ENCODE assay signal across 13 cellular contexts in the genomic region with DNA sequence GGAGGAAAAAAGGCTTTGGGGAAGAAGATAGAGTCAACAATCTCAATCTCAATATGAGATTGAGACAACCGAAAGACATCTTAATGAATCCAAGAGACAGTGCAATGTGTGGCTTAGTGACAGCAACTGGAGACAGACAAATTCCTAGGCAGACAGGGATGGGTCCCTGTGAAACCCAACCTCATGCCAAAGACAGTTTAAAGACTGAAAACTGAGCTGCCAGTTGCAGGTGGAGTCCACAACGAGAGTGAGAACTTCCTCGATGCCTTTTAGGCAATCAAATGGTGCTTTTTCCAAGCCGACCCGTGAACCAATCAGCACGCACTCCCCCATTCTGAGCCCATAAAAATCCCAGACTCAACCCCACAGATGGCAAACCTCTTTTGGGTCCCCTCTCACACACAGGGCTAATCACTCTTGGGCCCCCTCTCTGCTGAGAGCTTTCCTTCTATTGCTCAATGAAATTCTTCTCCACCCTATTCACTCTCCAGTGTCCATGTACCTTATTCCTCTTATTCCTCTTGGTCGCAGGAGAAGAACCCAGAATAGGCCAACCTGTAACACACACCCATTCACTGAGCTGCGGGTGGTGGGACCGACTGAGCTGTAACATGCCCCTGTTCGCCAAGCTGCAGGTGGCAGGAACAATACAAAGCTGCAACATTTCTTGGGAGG. TPM values are rescaled to one million over a fixed set of nuclear protein-coding genes. Genes with fewer than 3 reads are reported as not detected.
A peak's percentile ranks its signal among the peaks of the same experiment; 100 is the strongest.
DNase-seq lines count a peak whose midpoint lies in the region; ATAC-seq and TF ChIP-seq lines count a peak whose summit lies in the region.
"Had no signal": no experiment of that assay in that cellular context is flagged by ENCODE, and none has a peak within 500 bp of the region (broad histone marks: within the 10 kb centered on the region; RNA-seq: fewer than 3 reads in every experiment).

No MANE protein-coding gene starts in this region.

- H3K56ac ChIP-seq in IMR-90 (ENCODE audit: extremely low read depth, insufficient read depth, low read length) = no peak overlapping the region

- TF ChIP-seq RAD21 in IMR-90 (IDR thresholded peaks at IDR 0.05; ENCODE audit: low read length) = no peak

- H3K27ac ChIP-seq in IMR-90 (ENCODE audit: insufficient read depth, low read length) = no peak overlapping the region
- peak overlapping the region; percentile 67 for H3K27ac ChIP-seq in trophoblast cell (ENCODE audit: low read depth, low read length)
- H3K27ac ChIP-seq: thyroid gland had no signal

- no peaks in the 10 kb centered on the region for H3K27me3 ChIP-seq in IMR-90 (ENCODE audit: control insufficient read depth, insufficient read depth, low read length)
- no peaks in the 10 kb centered on the region for H3K27me3 ChIP-seq in trophoblast cell (ENCODE audit: insufficient read depth, low read length)
- H3K27me3 ChIP-seq: heart left ventricle, Peyer's patch, thyroid gland had no signal

- H3K4me2 ChIP-seq in IMR-90 (ENCODE audit: low read depth, low read length) (peak overlapping the region; percentile 52; the same call in 1 of the 2 replicates), trophoblast cell (ENCODE audit: low read length) (no peak overlapping the region)

- in situ Hi-C loops in IMR-90 (cut with MboI; ENCODE audit: low sequenced_read_pairs) = no loop called here

- intact Hi-C loops in IMR-90 (cut with micrococcal nuclease) (no loop called here), MCF 10A (cut with micrococcal nuclease) (no loop called here)

- H4K5ac ChIP-seq in IMR-90 (ENCODE audit: low read depth, low read length) = no peak overlapping the region

- peak overlapping the region; percentile 36; the same call in 1 of the 2 replicates for H3K14ac ChIP-seq in IMR-90 (replicated peaks; ENCODE audit: low read depth, low read length)
- H3K14ac ChIP-seq in trophoblast cell (ENCODE audit: low read length) = no peak overlapping the region

- peak overlapping the region; percentile 31; the same call in 1 of the 2 replicates for H4K91ac ChIP-seq in IMR-90 (ENCODE audit: insufficient read depth, low read depth, low read length)
- peak overlapping the region; percentile 75 for H4K91ac ChIP-seq in trophoblast cell (ENCODE audit: low read depth, low read length)

- peaks cover 18% of the 10 kb centered on the region for H3K4me1 Mint-ChIP-seq in T-helper 2 cell treated with Interferon-gamma antibody and Interleukin-4, amounts not matched to agents 5 μg/mL and 100 μg/mL, for 36 hours (ENCODE audit: low read depth)
- no peaks in the 10 kb centered on the region for H3K4me1 Mint-ChIP-seq in MCF 10A (ENCODE audit: insufficient read depth, unreplicated experiment)

- H2AFZ ChIP-seq in IMR-90 (replicated peaks; ENCODE audit: low read length, poor library complexity) (no peak overlapping the region), trophoblast cell (ENCODE audit: insufficient read depth, low read length, poor library complexity) (no peak overlapping the region)

- H3K18ac ChIP-seq in IMR-90 (ENCODE audit: low read depth, low read length) (no peak overlapping the region), trophoblast cell (ENCODE audit: low read length) (no peak overlapping the region)

- H3K9me3 Mint-ChIP-seq in T-helper 2 cell treated with Interferon-gamma antibody and Interleukin-4, amounts not matched to agents 5 μg/mL and 100 μg/mL, for 36 hours = no peaks in the 10 kb centered on the region
- peaks cover 16% of the 10 kb centered on the region for H3K9me3 Mint-ChIP-seq in MCF 10A (ENCODE audit: unreplicated experiment)

- no peaks in the 10 kb centered on the region for H3K27me3 Mint-ChIP-seq in T-helper 2 cell treated with Interferon-gamma antibody and Interleukin-4, amounts not matched to agents 5 μg/mL and 100 μg/mL, for 36 hours (ENCODE audit: low read depth)
- H3K27me3 Mint-ChIP-seq in MCF 10A (ENCODE audit: insufficient read depth, unreplicated experiment) = no peaks in the 10 kb centered on the region
- H3K27me3 Mint-ChIP-seq: progenitor cell of endocrine pancreas had no signal

- peaks cover 50% of the 10 kb centered on the region for H4K20me1 ChIP-seq in IMR-90 (ENCODE audit: insufficient read depth, low read length)

- no peak overlapping the region for H4K12ac ChIP-seq in trophoblast cell (ENCODE audit: low read depth, low read length)

- H3K4ac ChIP-seq in IMR-90 (ENCODE audit: low read depth, low read length) (0 out of 2 replicates have a peak overlapping the region, but pooled peaks have one; percentile 48), trophoblast cell (ENCODE audit: low read depth, low read length) (no peak overlapping the region)

- H3K9me1 ChIP-seq in IMR-90 (ENCODE audit: insufficient read depth, low read length) = peaks cover 13% of the 10 kb centered on the region

- no peak overlapping the region for H2BK20ac ChIP-seq in IMR-90 (ENCODE audit: low read depth, low read length)

- H3K4me3 Mint-ChIP-seq in T-helper 2 cell treated with Interferon-gamma antibody and Interleukin-4, amounts not matched to agents 5 μg/mL and 100 μg/mL, for 36 hours = peak overlapping the region; percentile 68
- no peak overlapping the region for H3K4me3 Mint-ChIP-seq in MCF 10A (ENCODE audit: unreplicated experiment)

- no peak overlapping the region for H3K23ac ChIP-seq in IMR-90 (ENCODE audit: low read depth, low read length)
- H3K23ac ChIP-seq in trophoblast cell (ENCODE audit: low read length) = no peak overlapping the region

- H3K9ac ChIP-seq in IMR-90 (ENCODE audit: low read depth, low read length) = no peak overlapping the region
- H3K9ac ChIP-seq in trophoblast cell (ENCODE audit: low read length) = no peak overlapping the region

- no peak overlapping the region for H2BK12ac ChIP-seq in trophoblast cell (ENCODE audit: low read length)

- H3K27ac Mint-ChIP-seq in T-helper 2 cell treated with Interferon-gamma antibody and Interleukin-4, amounts not matched to agents 5 μg/mL and 100 μg/mL, for 36 hours = peak overlapping the region; percentile 79
- peak overlapping the region; percentile 92 for H3K27ac Mint-ChIP-seq in MCF 10A (ENCODE audit: low read depth, unreplicated experiment)
- H3K27ac Mint-ChIP-seq: progenitor cell of endocrine pancreas had no signal

- H2AK9ac ChIP-seq in IMR-90 (replicated peaks; ENCODE audit: low read depth, low read length, poor library complexity) = no peak overlapping the region

- TF ChIP-seq POLR2A in IMR-90 (IDR thresholded peaks at IDR 0.05; ENCODE audit: low read depth, low read length) = no peak

- no peak for ATAC-seq in IMR-90 (ENCODE audit: low read depth)
- ATAC-seq in HG03439 (IDR thresholded peaks at IDR 0.05; ENCODE audit: unreplicated experiment) = no peak

- H3K36me3 Mint-ChIP-seq in T-helper 2 cell treated with Interferon-gamma antibody and Interleukin-4, amounts not matched to agents 5 μg/mL and 100 μg/mL, for 36 hours (ENCODE audit: low read depth) = peaks cover 23% of the 10 kb centered on the region
- H3K36me3 Mint-ChIP-seq in MCF 10A (ENCODE audit: insufficient read depth, unreplicated experiment) = peaks cover 45% of the 10 kb centered on the region

- no peak overlapping the region for H2BK120ac ChIP-seq in IMR-90 (ENCODE audit: low read depth, low read length)
- H2BK120ac ChIP-seq in trophoblast cell (ENCODE audit: insufficient read depth, low read length, poor library complexity) = peak overlapping the region; percentile 0

- H3K4me3 ChIP-seq in IMR-90 (ENCODE audit: insufficient read depth, low read depth, low read length) (no peak overlapping the region), trophoblast cell (ENCODE audit: low read depth, low read length) (no peak overlapping the region)
- H3K4me3 ChIP-seq: heart left ventricle, Peyer's patch, thyroid gland had no signal

- CTCF ChIA-PET in IMR-90 (lab: Yijun Ruan, JAX) (no interaction called here), MCF 10A (lab: Yijun Ruan, JAX) (interaction anchor here (1.1 to 2.9 kb wide), 7 partner anchors 9 to 99 kb away, joined by 3 to 13 read pairs (median 4); no protein-coding TSS in a partner anchor)

- dilution Hi-C loops in IMR-90 (cut with HindIII; ENCODE audit: low sequenced_read_pairs, unreplicated experiment) = no loop called here

- H4K8ac ChIP-seq in IMR-90 (ENCODE audit: low read depth in 2 of 2, low read length in 2 of 2) (no peak overlapping the region), trophoblast cell (ENCODE audit: low read depth, low read length) (no peak overlapping the region)

- H2BK5ac ChIP-seq in IMR-90 (ENCODE audit: low read depth, low read length, poor library complexity, severe bottlenecking) (peak overlapping the region; percentile 12), trophoblast cell (ENCODE audit: low read depth, low read length, poor library complexity) (peak overlapping the region; percentile 5)

- DNase-seq in T-helper 2 cell treated with Interferon-gamma antibody and Interleukin-4, amounts not matched to agents 5 μg/mL and 100 μg/mL, for 36 hours (ENCODE audit: low spot score) = no peak
- DNase-seq in T-helper 2 cell (no peak), IMR-90 (no peak), MCF 10A (ENCODE audit: unreplicated experiment) (no peak), trophoblast cell (peak; percentile 42 to 57), NCI-H2081 (lab: John Stamatoyannopoulos, UW) (no peak), A172 (ENCODE audit: low spot score) (no peak)
- DNase-seq: NCI-H1930, thyroid gland had no signal

- H2AK5ac ChIP-seq in IMR-90 (ENCODE audit: low read depth, low read length) (no peak overlapping the region), trophoblast cell (ENCODE audit: low read length) (no peak overlapping the region)

- no peak overlapping the region for H2BK15ac ChIP-seq in IMR-90 (ENCODE audit: low read depth, low read length)

- POLR2A ChIA-PET in IMR-90 (lab: Charles Lee; ENCODE audit: unreplicated experiment) (no interaction called here), MCF 10A (lab: Yijun Ruan, JAX) (interaction anchor here (0.5 to 4.3 kb wide), 15 partner anchors 9 to 526 kb away, joined by 3 to 40 read pairs (median 4); partner anchors contain the start of genes ACTL6A and ZMAT3)

- BruUV-seq in IMR-90 (replicated peaks; lab: Mats Ljungman, UMichigan) = no TSS peak
- BruUV-seq in MCF 10A (replicated peaks; lab: Mats Ljungman, UMichigan) = no TSS peak

- peaks cover 26 to 53% of the 10 kb centered on the region in 2 experiments for H3K79me1 ChIP-seq in IMR-90 (ENCODE audit: low read depth in 1 of 2, low read length in 2 of 2)
- peaks cover 12% of the 10 kb centered on the region for H3K79me1 ChIP-seq in trophoblast cell (ENCODE audit: low read length)

- no peaks in the 10 kb centered on the region for H3K9me3 ChIP-seq in IMR-90 (ENCODE audit: control insufficient read depth, insufficient read depth, low read length)
- peaks cover 6% of the 10 kb centered on the region for H3K9me3 ChIP-seq in trophoblast cell (ENCODE audit: insufficient read depth, low read depth, low read length)
- H3K9me3 ChIP-seq: heart left ventricle, Peyer's patch, thyroid gland had no signal

- H3K36me3 ChIP-seq in IMR-90 (ENCODE audit: control insufficient read depth, insufficient read depth, low read length) (peaks cover 12% of the 10 kb centered on the region), trophoblast cell (ENCODE audit: control insufficient read depth in 1 of 2, insufficient read depth in 2 of 2, low read length in 2 of 2) (peaks cover 3 to 5% of the 10 kb centered on the region in 2 experiments)
- H3K36me3 ChIP-seq: Peyer's patch, thyroid gland had no signal

- no peak for TF ChIP-seq CTCF in IMR-90 (conservative IDR thresholded peaks at IDR 0.05; ENCODE audit: low read depth, low read length)
- no peak for TF ChIP-seq CTCF in MCF 10A (IDR thresholded peaks at IDR 0.05; ENCODE audit: unreplicated experiment)

- H3K4me1 ChIP-seq in IMR-90 (ENCODE audit: control insufficient read depth, insufficient read depth, low read length) (peaks cover 14% of the 10 kb centered on the region), trophoblast cell (ENCODE audit: control insufficient read depth in 1 of 2, insufficient read depth in 2 of 2, low read length in 2 of 2) (peaks cover 20 to 26% of the 10 kb centered on the region in 2 experiments)
- H3K4me1 ChIP-seq: Peyer's patch had no signal

- WGBS in IMR-90 (ENCODE audit: extremely low coverage in 2 of 2, insufficient read length in 1 of 2), 2 experiments = 100% methylated on average over 4 of the region's 10 CpGs; no CpG with 5 or more reads in 1 of the 2 experiments
- no CpG with 5 or more reads among the region's 10 CpGs for WGBS in trophoblast cell (ENCODE audit: extremely low coverage, insufficient coverage, insufficient read length)

- H3K79me2 ChIP-seq in trophoblast cell (ENCODE audit: control insufficient read depth, insufficient read depth, low read length, poor library complexity) = peaks cover 2% of the 10 kb centered on the region

RNA-seq across cellular contexts. Expression of gene ZMAT3, which starts 34.8 kb away (rescaled TPM):
- total RNA-seq in IMR-90 (2012; rRNA removed) (11.7 and 21.7 TPM in 2 replicates), MCF 10A (2022) (50.9 and 58.0 TPM in 2 replicates)
- 14.1 and 14.3 TPM in 2 replicates for polyA plus RNA-seq in IMR-90 (2012; rRNA removed)
- 6.1 and 7.0 TPM in 2 replicates for polyA plus RNA-seq in IMR-90 (2012; cell fraction: cytosol; rRNA removed)
- 6.0 and 10.6 TPM in 2 replicates for polyA plus RNA-seq in IMR-90 (2012; cell fraction: nucleus; rRNA removed; ENCODE audit: low replicate concordance)
- 17.2 and 17.8 TPM in 2 replicates for polyA plus RNA-seq in trophoblast cell (2013)
- total RNA-seq in A172 (2014; rRNA removed; shearing (Covaris generic)) = 10.5 and 13.3 TPM in 2 replicates

Comparison
In these comparisons a context has a peak if more than half of its experiments do, and no peak if none do; other contexts are left out.
1. DNase-seq: peak in trophoblast cell (2 of 2); none in T-helper 2 cell treated with Interferon-gamma antibody and Interleukin-4, amounts not matched to agents 5 μg/mL and 100 μg/mL, for 36 hours (single experiment), T-helper 2 cell (0 of 5), IMR-90 (single experiment), MCF 10A (single experiment), NCI-H2081 (0 of 2) and A172 (single experiment).